In the genomic region with DNA sequence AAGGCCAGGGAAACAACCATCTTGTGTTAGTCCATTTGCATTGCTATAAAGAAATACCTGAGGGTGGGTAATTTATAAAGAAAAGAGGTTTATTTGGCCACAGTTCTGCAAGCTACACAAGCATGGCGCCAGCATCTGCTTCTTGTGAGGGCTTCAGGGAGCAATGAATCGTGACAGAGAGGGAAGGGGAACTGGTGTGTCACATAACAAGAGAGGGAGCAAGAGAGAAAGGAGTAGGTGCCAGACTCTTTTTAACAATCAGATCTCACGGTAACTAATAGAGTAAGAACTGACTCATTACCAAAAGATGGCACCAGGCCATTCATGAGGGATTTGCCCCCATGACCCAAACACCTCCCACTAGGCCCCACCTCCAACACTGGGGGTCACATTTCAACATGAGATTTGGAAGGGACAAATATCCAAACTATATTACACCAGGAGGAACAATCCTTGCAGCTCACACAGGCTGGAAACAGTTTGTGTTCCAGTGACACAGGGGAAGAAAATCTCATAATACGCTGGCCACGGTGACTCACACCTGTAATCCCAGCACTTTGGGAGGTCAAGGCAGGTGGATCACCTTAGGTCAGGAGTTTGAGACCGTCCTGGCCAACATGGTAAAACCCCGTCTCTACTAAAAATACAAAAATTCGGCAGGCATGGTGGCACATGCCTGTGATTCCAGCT, we compare ENCODE assay signal across 1 cellular context.
TF ChIP-seq lines count a peak whose summit lies in the region.

No MANE protein-coding gene starts in this region.

TF ChIP-seq in GM12891, 5 proteins besides CTCF, POLR2A, EP300 and RAD21:
- TF ChIP-seq SPI1 (IDR thresholded peaks at IDR 0.05; ENCODE audit: low read depth, low read length) = peak; percentile 1; the same call in 1 of the 2 replicates
